ENCODE assay signal across 24 cellular contexts in the genomic region with DNA sequence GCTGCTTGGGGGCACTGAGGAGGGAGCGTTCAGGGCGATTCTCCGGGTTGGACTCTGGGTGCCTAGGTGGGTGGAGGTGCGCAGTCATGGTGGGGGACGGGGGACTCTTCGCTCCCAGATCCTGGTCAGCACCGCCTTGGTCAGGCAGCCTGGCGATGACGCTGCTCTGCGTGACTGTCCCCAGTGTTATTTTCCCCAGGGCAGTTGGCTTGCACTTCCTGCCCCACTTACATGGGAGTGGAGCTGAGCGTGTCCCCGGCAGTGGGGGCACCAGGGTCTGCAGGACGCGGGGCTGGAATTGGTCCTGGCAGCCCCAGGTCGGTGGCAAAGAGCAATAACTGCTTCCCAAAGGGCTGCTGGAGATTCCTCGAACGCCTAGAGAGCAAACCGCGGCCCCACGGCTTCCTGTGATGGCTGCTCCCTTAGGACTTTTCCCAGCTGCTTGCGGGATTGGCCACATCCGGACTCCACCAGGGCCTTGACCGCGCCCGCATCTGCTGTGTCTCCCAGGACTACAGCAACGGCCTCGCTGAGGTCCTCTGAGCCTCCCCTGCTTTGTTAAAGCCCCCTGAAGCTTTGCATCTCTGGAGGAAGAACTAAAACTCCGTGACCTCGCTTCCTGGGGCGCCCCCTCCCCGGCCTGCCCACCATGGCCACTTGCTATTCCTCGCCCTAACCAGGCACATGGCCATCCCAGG. TPM values are rescaled to one million over a fixed set of nuclear protein-coding genes. Genes with fewer than 3 reads are reported as not detected.
DNase-seq lines count a peak whose midpoint lies in the region; ATAC-seq and TF ChIP-seq lines count a peak whose summit lies in the region.
"Had no signal": no experiment of that assay in that cellular context is flagged by ENCODE, and none has a peak within 500 bp of the region (broad histone marks: within the 10 kb centered on the region; RNA-seq: fewer than 3 reads in every experiment).

No MANE protein-coding gene starts in this region.

- H3K9me3 Mint-ChIP-seq in activated T-helper 17 cell treated with anti-CD3 and anti-CD28 coated beads, Interleukin-2, amount 50 U/mL, for 72 hours: no peaks in the 10 kb centered on the region
- H3K9me3 Mint-ChIP-seq: CD4-positive, alpha-beta memory T cell; T-cell had no signal

- peak overlapping the region; percentile 74 to 97 (median 92) for H3K4me2 ChIP-seq in BLaER1 treated with 17β-estradiol and CSF1 and Interleukin-3, amounts not matched to agents 10 nM and 100 nM

- TF ChIP-seq CTCF in NB4 (IDR thresholded peaks at IDR 0.05; ENCODE audit: low read depth, low read length): no peak

- peaks cover 37 to 66% (median 51%) of the 10 kb centered on the region in 10 experiments for H3K4me1 ChIP-seq in BLaER1 treated with 17β-estradiol and CSF1 and Interleukin-3, amounts not matched to agents 10 nM and 100 nM
- H3K4me1 ChIP-seq: uterus had no signal

- intact Hi-C loops in posterior vena cava (cut with DNase I): no loop called here

- no peaks in the 10 kb centered on the region for H3K36me3 Mint-ChIP-seq in activated T-helper 17 cell treated with anti-CD3 and anti-CD28 coated beads, Interleukin-2, amount 50 U/mL, for 72 hours (ENCODE audit: low read depth)
- H3K36me3 Mint-ChIP-seq: CD4-positive, alpha-beta memory T cell; naive B cell; T-cell had no signal

- no peak for ATAC-seq in activated T-helper 17 cell treated with anti-CD3 and anti-CD28 coated beads, Interleukin-2, amount 50 U/mL, for 72 hours (replicated peaks)
- ATAC-seq in GM21526 (IDR thresholded peaks at IDR 0.05; ENCODE audit: low FRiP score, unreplicated experiment): no peak
- ATAC-seq: Right ventricle myocardium inferior, T-cell had no signal

- no peak overlapping the region for H3K27ac Mint-ChIP-seq in activated T-helper 17 cell treated with anti-CD3 and anti-CD28 coated beads, Interleukin-2, amount 50 U/mL, for 72 hours
- H3K27ac Mint-ChIP-seq: CD4-positive, alpha-beta memory T cell; naive B cell; T-cell had no signal

- peaks cover 0 to 30% (median 0%) of the 10 kb centered on the region in 11 experiments; a peak in 10 of 22 replicates for H3K9me3 ChIP-seq in BLaER1 treated with 17β-estradiol and CSF1 and Interleukin-3, amounts not matched to agents 10 nM and 100 nM (replicated peaks in 1 of 11)
- H3K9me3 ChIP-seq: ovary, uterus had no signal

- peak; percentile 87 for DNase-seq in NB4 (ENCODE audit: low read depth)
- peak; percentile 65 for DNase-seq in fibroblast of peridontal ligament (ENCODE audit: extremely low read depth)
- DNase-seq in posterior vena cava (ENCODE audit: low spot score): peak; percentile 73
- DNase-seq in T-helper 1 cell: no peak
- no peak for DNase-seq in NCI-H345 (lab: John Stamatoyannopoulos, UW)
- DNase-seq: activated CD4-positive, alpha-beta T cell treated with anti-CD3 and anti-CD28 coated beads for 48 hours; activated CD8-positive, alpha-beta memory T cell treated with anti-CD3 and anti-CD28 coated beads, Interleukin-2, amount 50 U/mL, for 4 hours; amniotic stem cell; CD4-positive, alpha-beta memory T cell; central memory CD4-positive, alpha-beta T cell; erythroblast; KG1; naive B cell; NCI-H1048; NCI-H2107; NCI-H524 treated with DMSO at 0.1 percent for 48 hours; T-cell; uterus had no signal

- H3K9ac ChIP-seq in BLaER1 treated with 17β-estradiol and CSF1 and Interleukin-3, amounts not matched to agents 10 nM and 100 nM: peak overlapping the region in 2 of 11 experiments; percentile 2 to 32; a peak in 2 of 22 replicates

- H3K4me3 ChIP-seq in BLaER1 treated with 17β-estradiol and CSF1 and Interleukin-3, amounts not matched to agents 10 nM and 100 nM: peak overlapping the region in 7 of 10 experiments; percentile 10 to 54 (median 26); a peak in 8 of 20 replicates
- H3K4me3 ChIP-seq in NB4 (ENCODE audit: low read depth, low read length): no peak overlapping the region
- H3K4me3 ChIP-seq: ovary, uterus had no signal

- peaks cover 50 to 96% (median 83%) of the 10 kb centered on the region in 11 experiments for H3K27me3 ChIP-seq in BLaER1 treated with 17β-estradiol and CSF1 and Interleukin-3, amounts not matched to agents 10 nM and 100 nM
- H3K27me3 ChIP-seq: ovary, uterus had no signal

- H3K4me1 Mint-ChIP-seq in activated T-helper 17 cell treated with anti-CD3 and anti-CD28 coated beads, Interleukin-2, amount 50 U/mL, for 72 hours: no peaks in the 10 kb centered on the region
- H3K4me1 Mint-ChIP-seq: naive B cell had no signal

- no peaks in the 10 kb centered on the region for H3K27me3 Mint-ChIP-seq in activated T-helper 17 cell treated with anti-CD3 and anti-CD28 coated beads, Interleukin-2, amount 50 U/mL, for 72 hours
- H3K27me3 Mint-ChIP-seq: CD4-positive, alpha-beta memory T cell; naive B cell had no signal

- no peaks in the 10 kb centered on the region for H3K36me3 ChIP-seq in BLaER1 treated with 17β-estradiol and CSF1 and Interleukin-3, amounts not matched to agents 10 nM and 100 nM
- H3K36me3 ChIP-seq: ovary, uterus had no signal

- peaks cover 0 to 64% (median 22%) of the 10 kb centered on the region in 11 experiments; a peak in 15 of 22 replicates for H4K20me1 ChIP-seq in BLaER1 treated with 17β-estradiol and CSF1 and Interleukin-3, amounts not matched to agents 10 nM and 100 nM

- no peak for TF ChIP-seq POLR2A in NB4 (IDR thresholded peaks at IDR 0.05; ENCODE audit: extremely low read depth, insufficient read length)

- no peak overlapping the region for H3K27ac ChIP-seq in BLaER1 treated with 17β-estradiol and CSF1 and Interleukin-3, amounts not matched to agents 10 nM and 100 nM
- H3K27ac ChIP-seq: ovary, uterus had no signal

- no peak overlapping the region for H3K4me3 Mint-ChIP-seq in activated T-helper 17 cell treated with anti-CD3 and anti-CD28 coated beads, Interleukin-2, amount 50 U/mL, for 72 hours
- H3K4me3 Mint-ChIP-seq: CD4-positive, alpha-beta memory T cell; T-cell had no signal

RNA-seq across cellular contexts. Expression of a gene that starts 35.3 kb away (rescaled TPM):
- under 1 TPM; 0.09 to 0.10 TPM for total RNA-seq in posterior vena cava
- total RNA-seq in activated T-helper 17 cell treated with anti-CD3 and anti-CD28 coated beads, Interleukin-2, amount 50 U/mL, for 72 hours: not detected
- total RNA-seq: CD4-positive, alpha-beta memory T cell; liver; Right ventricle myocardium inferior; T-cell had no signal

RNA-seq across cellular contexts. Expression of a gene that starts 47.7 kb away (rescaled TPM):
- total RNA-seq in posterior vena cava: 10 to 100 TPM in 1 of 2 donors, 1 to 10 TPM in 1; 5.3 to 15.6 TPM
- total RNA-seq in activated T-helper 17 cell treated with anti-CD3 and anti-CD28 coated beads, Interleukin-2, amount 50 U/mL, for 72 hours: not detected
- total RNA-seq: CD4-positive, alpha-beta memory T cell had no signal

Comparison
In these comparisons a context has a peak if more than half of its experiments do, and no peak if none do; other contexts are left out.
1. DNase-seq: peak in NB4 (single experiment), fibroblast of peridontal ligament (single experiment) and posterior vena cava (single experiment); none in T-helper 1 cell (0 of 5) and NCI-H345 (single experiment).
2. RNA of a gene that starts 47.7 kb away (total RNA-seq): 5.3 to 15.6 TPM in posterior vena cava; not detected in activated T-helper 17 cell treated with anti-CD3 and anti-CD28 coated beads, Interleukin-2, amount 50 U/mL, for 72 hours; every median in the first group is over 4 times any median in the second.